Comparison of ENCODE assay signal across 16 cellular contexts in genomic region chr13:52961196-52961845, GRCh38.
"Had no signal": no experiment of that assay in that cellular context is flagged by ENCODE, and none has a peak within 500 bp of the region (broad histone marks: within the 10 kb centered on the region; RNA-seq: fewer than 3 reads in every experiment).

No MANE protein-coding gene starts in this region.

- H3K9me3 ChIP-seq: adrenal gland, gastroesophageal sphincter, right atrium auricular region, tibial nerve, vagina had no signal

- ATAC-seq: gastroesophageal sphincter had no signal

- H3K4me3 Mint-ChIP-seq: activated CD4-positive, alpha-beta memory T cell treated with anti-CD3 and anti-CD28 coated beads, Interleukin-2, amount 10 ng/mL, durations not matched to agents 7 days and 5 days; activated naive CD4-positive, alpha-beta T cell treated with anti-CD3 and anti-CD28 coated beads, Interleukin-2, amount 10 ng/mL, durations not matched to agents 7 days and 5 days; activated T-cell treated with anti-CD3 and anti-CD28 coated beads, Interleukin-2, amount 50 U/mL, for 24 hours; naive B cell had no signal

- H3K36me3 Mint-ChIP-seq: activated naive CD4-positive, alpha-beta T cell treated with anti-CD3 and anti-CD28 coated beads, Interleukin-2, amount 10 ng/mL, durations not matched to agents 7 days and 5 days; naive B cell had no signal

- DNase-seq: activated CD4-positive, alpha-beta memory T cell treated with anti-CD3 and anti-CD28 coated beads, Interleukin-2, amount 10 ng/mL, durations not matched to agents 7 days and 5 days; activated naive CD4-positive, alpha-beta T cell treated with anti-CD3 and anti-CD28 coated beads, Interleukin-2, amount 10 ng/mL, durations not matched to agents 7 days and 5 days; activated T-cell treated with anti-CD3 and anti-CD28 coated beads, Interleukin-2, amount 50 U/mL, for 24 hours; adrenal gland; dorsolateral prefrontal cortex; naive B cell; stimulated activated CD4-positive, alpha-beta T cell treated with anti-CD3 and anti-CD28 coated beads, Interleukin-15, amount 100 ng/mL, for 24 hours; stimulated activated CD4-positive, alpha-beta T cell treated with anti-CD3 and anti-CD28 coated beads, Interleukin-4, amount 100 ng/mL, for 1 hour; stimulated activated naive CD4-positive, alpha-beta T cell treated with Interleukin-2 at 50 U/mL for 16 hours; substantia nigra had no signal

- H3K27me3 ChIP-seq: adrenal gland, cardiac muscle cell, dorsolateral prefrontal cortex, right atrium auricular region, tibial nerve, vagina had no signal

- H3K9me3 Mint-ChIP-seq: activated CD4-positive, alpha-beta memory T cell treated with anti-CD3 and anti-CD28 coated beads, Interleukin-2, amount 10 ng/mL, durations not matched to agents 7 days and 5 days; activated naive CD4-positive, alpha-beta T cell treated with anti-CD3 and anti-CD28 coated beads, Interleukin-2, amount 10 ng/mL, durations not matched to agents 7 days and 5 days; activated T-cell treated with anti-CD3 and anti-CD28 coated beads, Interleukin-2, amount 50 U/mL, for 24 hours; naive B cell had no signal

- FAIRE-seq: endometrium had no signal

- H3K27ac ChIP-seq: adrenal gland, cardiac muscle cell, dorsolateral prefrontal cortex, gastroesophageal sphincter, right atrium auricular region, tibial nerve, vagina had no signal

- H3K4me1 ChIP-seq: adrenal gland, gastroesophageal sphincter, right atrium auricular region, tibial nerve, vagina had no signal

- H3K27me3 Mint-ChIP-seq: activated CD4-positive, alpha-beta memory T cell treated with anti-CD3 and anti-CD28 coated beads, Interleukin-2, amount 10 ng/mL, durations not matched to agents 7 days and 5 days; activated naive CD4-positive, alpha-beta T cell treated with anti-CD3 and anti-CD28 coated beads, Interleukin-2, amount 10 ng/mL, durations not matched to agents 7 days and 5 days had no signal

- H3K4me1 Mint-ChIP-seq: activated CD4-positive, alpha-beta memory T cell treated with anti-CD3 and anti-CD28 coated beads, Interleukin-2, amount 10 ng/mL, durations not matched to agents 7 days and 5 days; activated naive CD4-positive, alpha-beta T cell treated with anti-CD3 and anti-CD28 coated beads, Interleukin-2, amount 10 ng/mL, durations not matched to agents 7 days and 5 days; naive B cell had no signal

- H3K4me3 ChIP-seq: adrenal gland, cardiac muscle cell, dorsolateral prefrontal cortex, gastroesophageal sphincter, right atrium auricular region, tibial nerve, vagina had no signal

- H3K36me3 ChIP-seq: adrenal gland, cardiac muscle cell, gastroesophageal sphincter, right atrium auricular region, tibial nerve, vagina had no signal

- H3K27ac Mint-ChIP-seq: activated CD4-positive, alpha-beta memory T cell treated with anti-CD3 and anti-CD28 coated beads, Interleukin-2, amount 10 ng/mL, durations not matched to agents 7 days and 5 days; activated naive CD4-positive, alpha-beta T cell treated with anti-CD3 and anti-CD28 coated beads, Interleukin-2, amount 10 ng/mL, durations not matched to agents 7 days and 5 days; activated T-cell treated with anti-CD3 and anti-CD28 coated beads, Interleukin-2, amount 50 U/mL, for 24 hours; naive B cell had no signal
